15 cellular contexts compared by ENCODE assay signal in the genomic region with DNA sequence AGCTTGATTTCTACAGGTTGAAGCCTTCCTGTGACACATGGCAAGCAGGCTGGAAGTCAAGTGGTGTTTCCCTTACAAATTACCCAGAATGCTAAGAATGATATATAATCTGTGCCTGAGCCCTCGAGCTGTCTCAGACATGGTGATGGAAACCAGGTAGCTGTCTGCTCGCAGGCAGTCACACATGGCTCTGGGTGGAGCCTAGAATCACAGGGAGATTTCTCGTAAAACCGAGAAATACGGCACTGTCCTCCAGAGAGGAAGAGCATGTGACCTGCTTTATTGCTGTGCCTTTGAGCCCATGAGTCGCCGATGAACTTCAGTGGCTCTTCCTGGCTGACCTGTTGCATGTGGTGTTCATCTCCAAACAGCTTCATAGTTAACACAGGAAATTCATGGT.
"Had no signal": no experiment of that assay in that cellular context is flagged by ENCODE, and none has a peak within 500 bp of the region (broad histone marks: within the 10 kb centered on the region; RNA-seq: fewer than 3 reads in every experiment).

No MANE protein-coding gene starts in this region.

- DNase-seq: activated CD8-positive, alpha-beta memory T cell treated with anti-CD3 and anti-CD28 coated beads, Interleukin-2, amount 50 U/mL, for 4 hours; activated CD8-positive, alpha-beta T cell treated with anti-CD3 and anti-CD28 coated beads for 36 hours; activated naive CD4-positive, alpha-beta T cell treated with Interleukin-2 at 50 U/mL for 16 hours; foreskin keratinocyte; left ventricle myocardium inferior; ovary; stimulated activated CD4-positive, alpha-beta T cell treated with anti-CD3 and anti-CD28 coated beads, Interleukin-15, amount 100 ng/mL, for 24 hours; stimulated activated CD4-positive, alpha-beta T cell treated with anti-CD3 and anti-CD28 coated beads, Interleukin-4, amount 100 ng/mL, for 24 hours; stimulated activated naive CD8-positive, alpha-beta T cell treated with anti-CD3 and anti-CD28 coated beads, Interleukin-15, amount 100 ng/mL, for 72 hours; testis had no signal

- H3K27ac ChIP-seq: cardiac muscle cell, esophagus muscularis mucosa, foreskin keratinocyte, left ventricle myocardium inferior, ovary, testis had no signal

- H3K36me3 ChIP-seq: cardiac muscle cell, esophagus muscularis mucosa, left ventricle myocardium inferior, ovary had no signal

- H3K9me3 Mint-ChIP-seq: activated CD8-positive, alpha-beta T cell treated with anti-CD3 and anti-CD28 coated beads for 36 hours; neural crest cell; T-helper 2 cell treated with Interferon-gamma antibody and Interleukin-4, amounts not matched to agents 5 μg/mL and 100 μg/mL, for 36 hours had no signal

- H3K4me3 ChIP-seq: cardiac muscle cell, esophagus muscularis mucosa, left ventricle myocardium inferior, ovary, testis had no signal

- H3K27me3 ChIP-seq: cardiac muscle cell, esophagus muscularis mucosa, foreskin keratinocyte, ovary, testis had no signal

- H3K4me3 Mint-ChIP-seq: activated CD8-positive, alpha-beta T cell treated with anti-CD3 and anti-CD28 coated beads for 36 hours; memory B cell; neural crest cell; stimulated activated naive CD8-positive, alpha-beta T cell treated with anti-CD3 and anti-CD28 coated beads, Interleukin-15, amount 100 ng/mL, for 72 hours; T-helper 2 cell treated with Interferon-gamma antibody and Interleukin-4, amounts not matched to agents 5 μg/mL and 100 μg/mL, for 36 hours had no signal

- H3K4me1 Mint-ChIP-seq: stimulated activated naive CD8-positive, alpha-beta T cell treated with anti-CD3 and anti-CD28 coated beads, Interleukin-15, amount 100 ng/mL, for 72 hours had no signal

- H3K36me3 Mint-ChIP-seq: memory B cell had no signal

- H3K27ac Mint-ChIP-seq: activated CD8-positive, alpha-beta T cell treated with anti-CD3 and anti-CD28 coated beads for 36 hours; memory B cell; T-helper 2 cell treated with Interferon-gamma antibody and Interleukin-4, amounts not matched to agents 5 μg/mL and 100 μg/mL, for 36 hours had no signal

- ATAC-seq: activated CD8-positive, alpha-beta T cell treated with anti-CD3 and anti-CD28 coated beads for 36 hours; foreskin keratinocyte; stimulated activated naive CD8-positive, alpha-beta T cell treated with anti-CD3 and anti-CD28 coated beads, Interleukin-15, amount 100 ng/mL, for 72 hours had no signal

- H3K9me3 ChIP-seq: esophagus muscularis mucosa, left ventricle myocardium inferior, ovary, testis had no signal

- H3K4me1 ChIP-seq: esophagus muscularis mucosa, foreskin keratinocyte, left ventricle myocardium inferior, testis had no signal

- H3K27me3 Mint-ChIP-seq: activated CD8-positive, alpha-beta T cell treated with anti-CD3 and anti-CD28 coated beads for 36 hours; stimulated activated naive CD8-positive, alpha-beta T cell treated with anti-CD3 and anti-CD28 coated beads, Interleukin-15, amount 100 ng/mL, for 72 hours had no signal
